8 cellular contexts compared by ENCODE assay signal in the genomic region with DNA sequence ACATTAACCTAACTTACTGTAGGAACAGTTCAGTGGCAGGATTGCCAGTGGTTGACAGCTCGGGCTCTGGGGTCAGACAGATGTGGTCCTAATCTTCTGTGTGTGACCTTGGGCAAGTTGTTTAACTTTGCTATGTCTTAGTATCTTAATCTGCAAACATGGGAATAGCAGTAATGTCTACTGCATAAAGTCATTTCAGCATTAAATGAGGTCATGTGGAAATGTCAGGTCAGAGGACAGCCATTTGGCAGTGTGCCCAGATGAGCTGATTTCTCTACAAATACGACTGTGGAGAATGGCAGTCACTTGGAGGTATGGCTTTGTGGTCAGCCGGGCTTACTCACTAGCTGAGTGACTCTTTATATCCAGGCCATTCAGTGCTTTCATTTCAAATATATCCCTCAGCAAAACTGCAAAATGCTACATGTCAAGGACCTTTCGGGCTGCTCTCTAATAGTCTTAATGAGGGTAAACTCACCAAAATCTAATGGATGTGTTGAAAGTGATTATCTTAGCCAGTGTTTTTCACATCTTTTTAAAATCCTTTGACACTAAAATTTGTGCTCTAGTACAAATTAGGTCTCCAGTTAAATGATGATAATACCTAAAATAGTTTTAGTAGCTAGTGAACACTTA.
A peak's percentile ranks its signal among the peaks of the same experiment; 100 is the strongest.
DNase-seq lines count a peak whose midpoint lies in the region; ATAC-seq, FAIRE-seq and TF ChIP-seq lines count a peak whose summit lies in the region.

No MANE protein-coding gene starts in this region.

- H3K27me3 Mint-ChIP-seq in stimulated activated naive CD8-positive, alpha-beta T cell treated with anti-CD3 and anti-CD28 coated beads, Interleukin-15, Interleukin-2, amounts not matched to agents 100 ng/mL and 50 ng/mL, for 24 hours, result no peaks in the 10 kb centered on the region

- BruUV-seq in GM12878 (replicated peaks; lab: Mats Ljungman, UMichigan), result no TSS peak

- POLR2A ChIA-PET in GM12878 (lab: Charles Lee), result interaction anchor here (1.7 to 4.5 kb wide), 3 partner anchors 137 to 193 kb away, joined by 4 to 21 read pairs (median 8); no protein-coding TSS in a partner anchor

- RAD21 ChIA-PET in GM12878 (lab: Charles Lee; ENCODE audit: unreplicated experiment), result interaction anchor here (0.6 to 16.7 kb wide), 12 partner anchors 10 to 263 kb away, joined by 3 to 379 read pairs (median 5); no protein-coding TSS in a partner anchor

- H3K27ac Mint-ChIP-seq in stimulated activated naive CD8-positive, alpha-beta T cell treated with anti-CD3 and anti-CD28 coated beads, Interleukin-15, Interleukin-2, amounts not matched to agents 100 ng/mL and 50 ng/mL, for 24 hours, result peak overlapping the region; percentile 71

- no peak overlapping the region for H3K4me3 ChIP-seq in GM12878
- H3K4me3 ChIP-seq in left lung, result no peak overlapping the region

- H2AFZ ChIP-seq in GM12878 (ENCODE audit: control insufficient read depth, low read depth, low read length), result no peak overlapping the region

- no peaks in the 10 kb centered on the region for H3K27me3 ChIP-seq in GM12878 (replicated peaks in 1 of 2; ENCODE audit: control insufficient read depth in 2 of 2, insufficient read depth in 2 of 2, low read length in 1 of 2)
- H3K27me3 ChIP-seq in left lung, result no peaks in the 10 kb centered on the region

- H3K4me1 ChIP-seq in GM12878 (ENCODE audit: control insufficient read depth, insufficient read depth, low read length) (peaks cover 10% of the 10 kb centered on the region), left lung (peaks cover 0 to 22% of the 10 kb centered on the region in 2 donors)

- H3K9ac ChIP-seq in GM12878 (ENCODE audit: control insufficient read depth, insufficient read depth, low read length), result no peak overlapping the region

- H3K27ac ChIP-seq in GM12878 (ENCODE audit: control insufficient read depth, insufficient read depth) (peak overlapping the region; percentile 24; the same call in 1 of the 2 replicates), left lung (peak overlapping the region in 1 of 2 donors; percentile 33)

- no peaks in the 10 kb centered on the region for H4K20me1 ChIP-seq in GM12878 (ENCODE audit: control insufficient read depth, insufficient read depth)

- peak; percentile 69 for FAIRE-seq in GM12878 (lab: Jason Lieb, UNC)

- CTCF ChIA-PET in GM12878 (lab: Yijun Ruan, JAX), result interaction anchor here (0.5 to 16.7 kb wide), 21 partner anchors 8 to 300 kb away, joined by 3 to 827 read pairs (median 7); no protein-coding TSS in a partner anchor

- peak in 1 of 2 experiments; percentile 13; a peak in 1 of 4 replicates for TF ChIP-seq EP300 in GM12878 (IDR thresholded peaks at IDR 0.05; ENCODE audit: borderline replicate concordance in 1 of 2, control insufficient read depth in 1 of 2, low read depth in 2 of 2, low read length in 2 of 2)

- 46% methylated on average over 4 of the region's 4 CpGs for WGBS in GM12878 (ENCODE audit: insufficient coverage, insufficient replicate concordance, low lambda C conversion rate, missing lambda C conversion rate)

- peak; percentile 91 for DNase-seq in DMS153 (lab: John Stamatoyannopoulos, UW)
- peak; percentile 90 for DNase-seq in HK-2 (ENCODE audit: unreplicated experiment)
- DNase-seq in SK-N-DZ (ENCODE audit: low spot score), result peak; percentile 31
- DNase-seq in GM12878 (ENCODE audit: low read depth, low spot score), result peak; percentile 60
- peak in 1 of 2 donors; percentile 86 for DNase-seq in left lung
- no peak for DNase-seq in KG1 (lab: John Stamatoyannopoulos, UW)

- ATAC-seq in GM21390 (IDR thresholded peaks at IDR 0.05; ENCODE audit: unreplicated experiment) (peak; percentile 83), GM12878 (peak; percentile 96), left lung (peak; percentile 92)

- H3K4me1 Mint-ChIP-seq in stimulated activated naive CD8-positive, alpha-beta T cell treated with anti-CD3 and anti-CD28 coated beads, Interleukin-15, Interleukin-2, amounts not matched to agents 100 ng/mL and 50 ng/mL, for 24 hours (ENCODE audit: low read depth), result peaks cover 13% of the 10 kb centered on the region

- H3K36me3 ChIP-seq in GM12878 (ENCODE audit: control insufficient read depth in 2 of 2, insufficient read depth in 2 of 2, low read length in 1 of 2), result peaks cover 0 to 9% of the 10 kb centered on the region in 2 experiments; a peak in 2 of 4 replicates
- no peaks in the 10 kb centered on the region for H3K36me3 ChIP-seq in left lung

- in situ Hi-C loops in GM12878 (cut with MboI), result loop anchor here (5.0 kb wide), 1 partner anchor 197 kb away; no protein-coding TSS in a partner anchor

- H3K79me2 ChIP-seq in GM12878 (ENCODE audit: control insufficient read depth, insufficient read depth, low read length), result peaks cover 3% of the 10 kb centered on the region

- TF ChIP-seq RAD21 in GM12878 (IDR thresholded peaks at IDR 0.05; ENCODE audit: insufficient read depth, low read depth, low read length), result no peak

- H3K4me2 ChIP-seq in GM12878 (ENCODE audit: control insufficient read depth, insufficient read depth), result peak overlapping the region; percentile 30; the same call in 1 of the 2 replicates

- TF ChIP-seq CTCF in GM12878 (IDR thresholded peaks at IDR 0.05 in 2 of 3, conservative IDR thresholded peaks at IDR 0.05 in 1 of 3; ENCODE audit: control insufficient read depth in 2 of 3, extremely low read depth in 1 of 3, insufficient read depth in 1 of 3, low read depth in 3 of 3, low read length in 3 of 3), result no peak
- no peak for TF ChIP-seq CTCF in left lung (IDR thresholded peaks at IDR 0.05)

- H3K9me3 ChIP-seq in GM12878 (replicated peaks; ENCODE audit: control insufficient read depth, insufficient read depth, low read length) (no peaks in the 10 kb centered on the region), left lung (no peaks in the 10 kb centered on the region)

- SMC1A ChIA-PET in GM12878 (lab: Charles Lee; ENCODE audit: uncharacterized antibody, unreplicated experiment), result interaction anchor here (0.9 to 15.4 kb wide), 18 partner anchors 8 to 260 kb away, joined by 3 to 527 read pairs (median 11); no protein-coding TSS in a partner anchor

- intact Hi-C loops in GM12878 (cut with micrococcal nuclease; ENCODE audit: unreplicated experiment) (loop anchor here (5.0 kb wide), 1 partner anchor 263 kb away; no protein-coding TSS in a partner anchor), left lung (cut with DNase I) (loop anchor here in 1 of 2 donors (5.0 kb wide), 1 partner anchor 137 kb away; no protein-coding TSS in a partner anchor)

- no peaks in the 10 kb centered on the region for H3K9me3 Mint-ChIP-seq in stimulated activated naive CD8-positive, alpha-beta T cell treated with anti-CD3 and anti-CD28 coated beads, Interleukin-15, Interleukin-2, amounts not matched to agents 100 ng/mL and 50 ng/mL, for 24 hours

- no peak for TF ChIP-seq POLR2A in GM12878 (IDR thresholded peaks at IDR 0.05; ENCODE audit: low read depth, low read length)

- peak overlapping the region; percentile 52 for H3K4me3 Mint-ChIP-seq in stimulated activated naive CD8-positive, alpha-beta T cell treated with anti-CD3 and anti-CD28 coated beads, Interleukin-15, Interleukin-2, amounts not matched to agents 100 ng/mL and 50 ng/mL, for 24 hours

- H3K36me3 Mint-ChIP-seq in stimulated activated naive CD8-positive, alpha-beta T cell treated with anti-CD3 and anti-CD28 coated beads, Interleukin-15, Interleukin-2, amounts not matched to agents 100 ng/mL and 50 ng/mL, for 24 hours (ENCODE audit: low read depth), result peaks cover 6% of the 10 kb centered on the region

TF ChIP-seq in GM12878, 131 proteins besides CTCF, POLR2A, EP300 and RAD21 (continues in another document):
- TF ChIP-seq CREM (IDR thresholded peaks at IDR 0.05; ENCODE audit: low read depth), result peak; percentile 75
- TF ChIP-seq IKZF1 (conservative IDR thresholded peaks at IDR 0.05), result peak; percentile 48; the same call in 1 of the 2 replicates
- peak; percentile 77 for TF ChIP-seq EED (IDR thresholded peaks at IDR 0.05; ENCODE audit: low read depth)
- TF ChIP-seq RBBP5 (conservative IDR thresholded peaks at IDR 0.05), result no peak
- TF ChIP-seq TBL1XR1 (IDR thresholded peaks at IDR 0.05; ENCODE audit: low read depth, low read length), result no peak
- peak; percentile 83 for TF ChIP-seq SMAD1 (IDR thresholded peaks at IDR 0.05; ENCODE audit: low read depth, partially characterized antibody)
- peak; percentile 94 for TF ChIP-seq NR2F1 (conservative IDR thresholded peaks at IDR 0.05)
- no peak for TF ChIP-seq SRF (IDR thresholded peaks at IDR 0.05; ENCODE audit: low read depth in 2 of 2, low read length in 2 of 2)
- TF ChIP-seq MYC (IDR thresholded peaks at IDR 0.05; ENCODE audit: insufficient read depth, insufficient read length, insufficient replicate concordance, low read length, severe bottlenecking), result no peak
- no peak for TF ChIP-seq POLR2AphosphoS5 (IDR thresholded peaks at IDR 0.05; ENCODE audit: low read length)
- peak; percentile 68; the same call in 1 of the 2 replicates for TF ChIP-seq FOXM1 (IDR thresholded peaks at IDR 0.05; ENCODE audit: low read depth, low read length)
- no peak for TF ChIP-seq SMAD5 (IDR thresholded peaks at IDR 0.05; ENCODE audit: low read depth)
- peak; percentile 66 for TF ChIP-seq ATF7 (IDR thresholded peaks at IDR 0.05; ENCODE audit: low read depth)
- peak in 1 of 2 experiments; percentile 61; a peak in 1 of 4 replicates for TF ChIP-seq CEBPB (IDR thresholded peaks at IDR 0.05; ENCODE audit: borderline replicate concordance in 1 of 2, low read depth in 2 of 2, low read length in 2 of 2)
- TF ChIP-seq ATF2 (IDR thresholded peaks at IDR 0.05; ENCODE audit: low read length), result peak; percentile 93
- no peak; the same call in 1 of the 2 replicates for TF ChIP-seq MTA3 (IDR thresholded peaks at IDR 0.05; ENCODE audit: borderline replicate concordance, low read length)
